19 cellular contexts compared by ENCODE assay signal in the genomic region with DNA sequence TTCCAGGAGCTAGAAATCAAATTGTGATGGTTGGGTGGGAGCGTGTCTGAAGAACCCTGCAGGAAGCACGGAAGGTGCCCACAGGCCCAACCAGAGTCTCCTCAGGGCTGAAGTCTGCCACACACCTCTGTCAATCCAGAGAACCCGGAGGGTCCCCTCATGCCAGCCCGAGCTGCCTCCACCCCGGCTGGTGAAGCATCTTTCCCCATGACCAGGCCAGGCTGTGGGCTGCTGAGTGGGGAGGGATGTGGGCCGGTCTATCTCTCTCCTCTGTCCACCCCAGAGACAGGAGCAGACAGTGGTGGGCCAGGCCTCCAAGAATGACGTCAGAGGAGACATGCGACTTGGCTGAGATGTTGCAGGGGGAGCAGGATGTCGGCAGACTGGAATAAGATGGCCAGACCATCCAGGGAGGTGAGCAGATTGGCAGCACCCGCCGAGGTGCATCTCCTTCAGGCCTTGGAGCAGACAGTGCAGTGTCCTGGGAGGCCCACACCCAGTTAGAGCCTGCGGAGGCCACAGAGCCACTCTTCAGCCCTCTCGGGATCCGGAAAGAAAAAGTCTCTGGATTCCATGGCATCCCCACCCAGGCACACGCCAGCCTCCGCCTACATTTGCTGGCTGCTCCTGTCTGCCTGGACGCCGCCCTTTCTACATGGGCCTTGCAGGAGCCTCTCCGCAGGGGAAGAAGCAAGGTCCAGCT.
DNase-seq lines count a peak whose midpoint lies in the region; TF ChIP-seq lines count a peak whose summit lies in the region.
"Had no signal": no experiment of that assay in that cellular context is flagged by ENCODE, and none has a peak within 500 bp of the region (broad histone marks: within the 10 kb centered on the region; RNA-seq: fewer than 3 reads in every experiment).

No MANE protein-coding gene starts in this region.

- DNase-seq in right atrium auricular region (ENCODE audit: low spot score), result peak; percentile 50
- DNase-seq in left ventricle myocardium inferior, result no peak
- DNase-seq in GM10248 (ENCODE audit: extremely low spot score), result peak; percentile 13
- peak; percentile 14 for DNase-seq in HT-29 (ENCODE audit: low spot score)
- DNase-seq in neuronal stem cell (ENCODE audit: low spot score), result no peak
- no peak for DNase-seq in activated CD4-positive, alpha-beta T cell treated with anti-CD3 and anti-CD28 coated beads, Interleukin-2, amount 10 ng/mL, durations not matched to agents 24 days and 14 days
- no peak for DNase-seq in NCI-H1105 treated with DMSO at 0.1 percent for 48 hours (lab: John Stamatoyannopoulos, UW)
- DNase-seq: 8988T; ACHN; C1 segment of cervical spinal cord; Calu3; CD4-positive, alpha-beta memory T cell; COR-L47; DMS53; DMS79 treated with DMSO at 0.1 percent for 48 hours; GF-D8; GM23248; H9 had no signal

- H3K79me1 ChIP-seq in neuronal stem cell (ENCODE audit: low read depth, low read length), result no peaks in the 10 kb centered on the region

- H3K23ac ChIP-seq in neuronal stem cell (ENCODE audit: low read depth, low read length, poor library complexity), result no peak overlapping the region

- H2BK120ac ChIP-seq in neuronal stem cell (ENCODE audit: low read depth, low read length), result no peak overlapping the region

- TF ChIP-seq CTCF in right atrium auricular region (IDR thresholded peaks at IDR 0.05) (no peak), left ventricle myocardium inferior (IDR thresholded peaks at IDR 0.05; ENCODE audit: borderline replicate concordance) (no peak), GM10248 (IDR thresholded peaks at IDR 0.05; ENCODE audit: control extremely low read depth, extremely low read depth, low read depth, missing control alignments) (no peak)

- H3K27ac ChIP-seq in right atrium auricular region (no peak overlapping the region), left ventricle myocardium inferior (replicated peaks) (no peak overlapping the region), neuronal stem cell (replicated peaks; ENCODE audit: low read length) (no peak overlapping the region)
- H3K27ac ChIP-seq: A549, GM23248 had no signal

- intact Hi-C loops in left ventricle myocardium inferior (cut with micrococcal nuclease), result no loop called here
- intact Hi-C loops in activated CD4-positive, alpha-beta T cell treated with anti-CD3 and anti-CD28 coated beads, Interleukin-2, amount 10 ng/mL, durations not matched to agents 24 days and 14 days (cut with micrococcal nuclease), result no loop called here

- H3K9ac ChIP-seq in neuronal stem cell (ENCODE audit: low read depth, low read length, poor library complexity), result no peak overlapping the region
- H3K9ac ChIP-seq: GM23248 had no signal

- no peak overlapping the region for H2BK15ac ChIP-seq in neuronal stem cell (ENCODE audit: low read length)

- no peaks in the 10 kb centered on the region for H3K36me3 ChIP-seq in right atrium auricular region
- no peaks in the 10 kb centered on the region for H3K36me3 ChIP-seq in left ventricle myocardium inferior
- H3K36me3 ChIP-seq in neuronal stem cell (replicated peaks in 1 of 2; ENCODE audit: control insufficient read depth in 2 of 2, insufficient read depth in 2 of 2, low read length in 2 of 2), result no peaks in the 10 kb centered on the region

- H3K27me3 Mint-ChIP-seq in activated CD4-positive, alpha-beta T cell treated with anti-CD3 and anti-CD28 coated beads, Interleukin-2, amount 10 ng/mL, durations not matched to agents 24 days and 14 days, result no peaks in the 10 kb centered on the region

- no peak overlapping the region for H2BK12ac ChIP-seq in neuronal stem cell (ENCODE audit: low read length)

- no peaks in the 10 kb centered on the region for H3K9me3 Mint-ChIP-seq in activated CD4-positive, alpha-beta T cell treated with anti-CD3 and anti-CD28 coated beads, Interleukin-2, amount 10 ng/mL, durations not matched to agents 24 days and 14 days

- H2AK5ac ChIP-seq in neuronal stem cell (ENCODE audit: low read depth, low read length), result peak overlapping the region; percentile 41

- peak overlapping the region; percentile 55 for H3K18ac ChIP-seq in neuronal stem cell (ENCODE audit: low read length)

- H3K4me1 Mint-ChIP-seq in activated CD4-positive, alpha-beta T cell treated with anti-CD3 and anti-CD28 coated beads, Interleukin-2, amount 10 ng/mL, durations not matched to agents 24 days and 14 days, result no peaks in the 10 kb centered on the region
- H3K4me1 Mint-ChIP-seq: CD4-positive, alpha-beta memory T cell had no signal

- no peaks in the 10 kb centered on the region for H3K27me3 ChIP-seq in right atrium auricular region
- peaks cover 96% of the 10 kb centered on the region for H3K27me3 ChIP-seq in left ventricle myocardium inferior (ENCODE audit: low read depth)
- H3K27me3 ChIP-seq in neuronal stem cell (ENCODE audit: control insufficient read depth in 3 of 3, insufficient read depth in 3 of 3, low read depth in 1 of 3, low read length in 3 of 3), result peaks cover 0 to 8% (median 2%) of the 10 kb centered on the region in 3 experiments

- H3K4me2 ChIP-seq in neuronal stem cell (ENCODE audit: insufficient read depth, low read length, poor library complexity, severe bottlenecking), result no peak overlapping the region
- H3K4me2 ChIP-seq: A549 had no signal

- H3K4ac ChIP-seq in neuronal stem cell (ENCODE audit: low read length), result no peak overlapping the region

- H3K27ac Mint-ChIP-seq in activated CD4-positive, alpha-beta T cell treated with anti-CD3 and anti-CD28 coated beads, Interleukin-2, amount 10 ng/mL, durations not matched to agents 24 days and 14 days, result no peak overlapping the region
- H3K27ac Mint-ChIP-seq: CD4-positive, alpha-beta memory T cell; H9 had no signal

- no peak overlapping the region for H2AFZ ChIP-seq in neuronal stem cell (ENCODE audit: low read length)
- H2AFZ ChIP-seq: GM23248 had no signal

- no peak overlapping the region for H4K91ac ChIP-seq in neuronal stem cell (ENCODE audit: low read depth, low read length, poor library complexity)

- POLR2A ChIA-PET in GM10248 (lab: Yijun Ruan, JAX), result no interaction called here

- H3K4me1 ChIP-seq in right atrium auricular region (no peaks in the 10 kb centered on the region), left ventricle myocardium inferior (no peaks in the 10 kb centered on the region), neuronal stem cell (ENCODE audit: control insufficient read depth in 2 of 2, insufficient read depth in 1 of 2, low read depth in 1 of 2, low read length in 2 of 2) (no peaks in the 10 kb centered on the region)
- H3K4me1 ChIP-seq: A549 had no signal

- CTCF ChIA-PET in GM10248 (lab: Yijun Ruan, JAX), result no interaction called here

- H3K4me3 ChIP-seq in right atrium auricular region, result no peak overlapping the region
- no peak overlapping the region for H3K4me3 ChIP-seq in left ventricle myocardium inferior
- no peak overlapping the region for H3K4me3 ChIP-seq in neuronal stem cell (ENCODE audit: low read length in 2 of 2)
- H3K4me3 ChIP-seq: A549, GM23248 had no signal

- H3K9me3 ChIP-seq in right atrium auricular region (no peaks in the 10 kb centered on the region), left ventricle myocardium inferior (replicated peaks) (no peaks in the 10 kb centered on the region), neuronal stem cell (replicated peaks in 1 of 2; ENCODE audit: control insufficient read depth in 2 of 2, insufficient read depth in 1 of 2, low read depth in 1 of 2, low read length in 2 of 2) (no peaks in the 10 kb centered on the region)
- H3K9me3 ChIP-seq: A549 had no signal

- no peak overlapping the region for H4K8ac ChIP-seq in neuronal stem cell (ENCODE audit: low read depth, low read length)

- H3K4me3 Mint-ChIP-seq in activated CD4-positive, alpha-beta T cell treated with anti-CD3 and anti-CD28 coated beads, Interleukin-2, amount 10 ng/mL, durations not matched to agents 24 days and 14 days, result no peak overlapping the region
- H3K4me3 Mint-ChIP-seq: CD4-positive, alpha-beta memory T cell; H9 had no signal

- no peaks in the 10 kb centered on the region for H3K36me3 Mint-ChIP-seq in activated CD4-positive, alpha-beta T cell treated with anti-CD3 and anti-CD28 coated beads, Interleukin-2, amount 10 ng/mL, durations not matched to agents 24 days and 14 days (ENCODE audit: low read depth)
- H3K36me3 Mint-ChIP-seq: CD4-positive, alpha-beta memory T cell had no signal

- no peak overlapping the region for H3K14ac ChIP-seq in neuronal stem cell (ENCODE audit: low read length)

- no CpG with 5 or more reads among the region's 19 CpGs for WGBS in neuronal stem cell (ENCODE audit: extremely low coverage in 2 of 2, insufficient read length in 2 of 2, insufficient replicate concordance in 1 of 2), 2 donors

- H2BK5ac ChIP-seq in neuronal stem cell (ENCODE audit: low read length), result no peak overlapping the region

Comparison
In these comparisons a context has a peak if more than half of its experiments do, and no peak if none do; other contexts are left out.
1. DNase-seq: peak in right atrium auricular region (single experiment), GM10248 (single experiment) and HT-29 (single experiment); none in left ventricle myocardium inferior (single experiment), neuronal stem cell (single experiment), activated CD4-positive, alpha-beta T cell treated with anti-CD3 and anti-CD28 coated beads, Interleukin-2, amount 10 ng/mL, durations not matched to agents 24 days and 14 days (single experiment) and NCI-H1105 treated with DMSO at 0.1 percent for 48 hours (single experiment).